1 cellular context compared by ENCODE assay signal in genomic region chr1:202247837-202248795, GRCh38.
TF ChIP-seq lines count a peak whose summit lies in the region.

No MANE protein-coding gene starts in this region.

TF ChIP-seq in GM23338, 12 proteins besides CTCF, POLR2A, EP300 and RAD21 (continued from another document):
- TF ChIP-seq ZNF462 (CRISPR knock-in tag; IDR thresholded peaks at IDR 0.05): no peak
- no peak for TF ChIP-seq STAT1 (IDR thresholded peaks at IDR 0.05; ENCODE audit: unreplicated experiment)
- no peak for TF ChIP-seq CREB1 (CRISPR knock-in tag; IDR thresholded peaks at IDR 0.05; ENCODE audit: low read depth)
- no peak for TF ChIP-seq EZH2phosphoT487 (IDR thresholded peaks at IDR 0.05; ENCODE audit: unreplicated experiment)
- no peak for TF ChIP-seq REST (IDR thresholded peaks at IDR 0.05; ENCODE audit: unreplicated experiment)
